ENCODE assay signal across 16 cellular contexts in genomic region chr1:10773376-10773775, GRCh38. TPM values are rescaled to one million over a fixed set of nuclear protein-coding genes. Genes with fewer than 3 reads are reported as not detected.
DNase-seq lines count a peak whose midpoint lies in the region; ATAC-seq and TF ChIP-seq lines count a peak whose summit lies in the region.
"Had no signal": no experiment of that assay in that cellular context is flagged by ENCODE, and none has a peak within 500 bp of the region (broad histone marks: within the 10 kb centered on the region; RNA-seq: fewer than 3 reads in every experiment).

No MANE protein-coding gene starts in this region.

- TF ChIP-seq CTCF in WERI-Rb-1 (IDR thresholded peaks at IDR 0.05; ENCODE audit: low read depth, low read length) = no peak
- TF ChIP-seq CTCF in psoas muscle (IDR thresholded peaks at IDR 0.05) = no peak
- no peak for TF ChIP-seq CTCF in coronary artery (IDR thresholded peaks at IDR 0.05)

- H3K9me3 ChIP-seq in WERI-Rb-1 (ENCODE audit: severe bottlenecking) = no peaks in the 10 kb centered on the region
- no peaks in the 10 kb centered on the region for H3K9me3 ChIP-seq in psoas muscle
- H3K9me3 ChIP-seq: BLaER1 had no signal

- H3K4me3 ChIP-seq in WERI-Rb-1 (ENCODE audit: low read depth, low read length) (no peak overlapping the region), psoas muscle (no peak overlapping the region), coronary artery (no peak overlapping the region)
- H3K4me3 ChIP-seq: BLaER1, K562 had no signal

- H3K27me3 ChIP-seq in WERI-Rb-1 (ENCODE audit: insufficient read depth, low read depth, severe bottlenecking) (no peaks in the 10 kb centered on the region), psoas muscle (ENCODE audit: insufficient read depth in 3 of 3, low read length in 2 of 3) (peaks cover 0 to 3% (median 0%) of the 10 kb centered on the region in 3 donors)

- intact Hi-C loops in psoas muscle (cut with DNase I) = no loop called here

- H3K36me3 ChIP-seq in WERI-Rb-1 = no peaks in the 10 kb centered on the region
- H3K36me3 ChIP-seq in psoas muscle (ENCODE audit: insufficient read depth in 1 of 2, low read depth in 1 of 2) = peaks cover 0 to 3% of the 10 kb centered on the region in 2 donors
- H3K36me3 ChIP-seq: BLaER1 had no signal

- DNase-seq in NCI-H510A treated with DMSO at 0.1 percent for 48 hours (lab: John Stamatoyannopoulos, UW) (peak; percentile 85), NCI-H510A (lab: John Stamatoyannopoulos, UW) (no peak), COR-L47 (lab: John Stamatoyannopoulos, UW) (peak; percentile 27), WERI-Rb-1 (no peak), psoas muscle (peak; percentile 7 to 48), coronary artery (ENCODE audit: low spot score) (no peak), cerebellar cortex (ENCODE audit: low spot score) (no peak)
- DNase-seq: CD8-positive, alpha-beta memory T cell; MV-4-11; NCI-H146; NCI-H2107; NCI-H2227 treated with DMSO at 0.1 percent for 48 hours; NK-92 treated with Interleukin-12 subunit alpha and Interleukin-12 subunit beta, amount 100 ng/mL, for 24 hours had no signal

- ATAC-seq in psoas muscle (peak; percentile 27 to 40 (median 37)), SK-N-SH treated with all-trans-retinoic acid at 6 μM for 48 hours (no peak)

- WGBS in psoas muscle, 3 donors = 27 to 58% (median 44%) methylated on average over 11 to 12 of the region's 12 CpGs

- peak overlapping the region; percentile 62 for H3K27ac ChIP-seq in WERI-Rb-1
- peak overlapping the region; percentile 28 for H3K27ac ChIP-seq in psoas muscle
- H3K27ac ChIP-seq in coronary artery = no peak overlapping the region
- H3K27ac ChIP-seq: BLaER1 had no signal

- peaks cover 50% of the 10 kb centered on the region for H3K4me1 ChIP-seq in psoas muscle
- H3K4me1 ChIP-seq: BLaER1 had no signal

TF ChIP-seq in SK-N-SH treated with all-trans-retinoic acid at 6 μM for 48 hours, 23 proteins besides CTCF, POLR2A, EP300 and RAD21:
- no peak for TF ChIP-seq PATZ1 (CRISPR knock-in tag; IDR thresholded peaks at IDR 0.05; ENCODE audit: borderline replicate concordance)
TF ChIP-seq in SK-N-SH treated with all-trans-retinoic acid at 6 μM for 48 hours: peak in this region for 0.

RNA-seq across cellular contexts. Expression of gene CASZ1, which starts 23.1 kb away (rescaled TPM):
- 10 to 100 TPM; 53.1 to 83.3 (median 60.8) TPM for total RNA-seq in psoas muscle
- 10 to 100 TPM in 2 of 3 donors, 1 to 10 TPM in 1; 2.6 to 23.7 (median 11.0) TPM for polyA plus RNA-seq in psoas muscle

Comparison
In these comparisons a context has a peak if more than half of its experiments do, and no peak if none do; other contexts are left out.
1. DNase-seq: peak in NCI-H510A treated with DMSO at 0.1 percent for 48 hours (single experiment), COR-L47 (single experiment) and psoas muscle (2 of 2); none in NCI-H510A (single experiment), WERI-Rb-1 (single experiment), coronary artery (single experiment) and cerebellar cortex (single experiment).
2. H3K27ac ChIP-seq: peak in WERI-Rb-1 (single experiment) and psoas muscle (single experiment); none in coronary artery (0 of 2).